ENCODE assay signal across 29 cellular contexts in the genomic region with DNA sequence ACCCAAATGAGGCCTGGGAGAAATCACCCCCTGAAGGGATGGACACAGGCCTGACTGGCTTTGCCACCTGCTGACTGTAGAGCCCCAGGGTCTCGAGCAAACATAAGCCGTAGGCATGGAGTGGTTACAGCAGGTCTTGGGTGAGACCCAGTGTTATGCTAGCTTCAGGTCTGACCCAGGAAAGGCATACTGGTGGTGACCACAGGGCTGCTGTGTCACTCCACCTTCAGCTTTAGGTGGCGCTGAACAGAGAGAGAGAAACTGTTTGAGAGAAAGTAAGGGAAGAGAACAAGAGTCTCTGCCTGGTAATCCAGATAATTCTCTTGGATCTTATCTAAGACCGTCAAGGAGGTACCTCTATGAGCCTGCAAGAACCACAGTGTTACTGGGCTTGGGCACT.
"Had no signal": no experiment of that assay in that cellular context is flagged by ENCODE, and none has a peak within 500 bp of the region (broad histone marks: within the 10 kb centered on the region; RNA-seq: fewer than 3 reads in every experiment).

No MANE protein-coding gene starts in this region.

- DNase-seq: activated CD4-positive, alpha-beta T cell treated with anti-CD3 and anti-CD28 coated beads for 1 hour; activated CD4-positive, alpha-beta T cell treated with anti-CD3 and anti-CD28 coated beads for 4 hours; activated CD4-positive, alpha-beta T cell treated with anti-CD3 and anti-CD28 coated beads, Interleukin-2, amount 50 U/mL, for 1 hour; activated CD4-positive, alpha-beta T cell treated with anti-CD3 and anti-CD28 coated beads, Interleukin-2, amount 50 U/mL, for 48 hours; activated CD8-positive, alpha-beta memory T cell treated with anti-CD3 and anti-CD28 coated beads for 24 hours; activated CD8-positive, alpha-beta T cell treated with anti-CD3 and anti-CD28 coated beads for 36 hours; activated effector memory CD4-positive, alpha-beta T cell treated with Interleukin-2 at 50 U/mL for 16 hours; activated gamma-delta T cell treated with Interleukin-2 at 50 U/mL for 16 hours; activated naive CD4-positive, alpha-beta T cell treated with anti-CD3 and anti-CD28 coated beads, Interleukin-2, amount 50 U/mL, for 16 hours; activated naive CD4-positive, alpha-beta T cell treated with Interleukin-2 at 50 U/mL for 16 hours; activated T-cell treated with anti-CD3 and anti-CD28 coated beads, Interleukin-2, amount 50 U/mL, for 4 hours; amniotic stem cell; anterior cingulate cortex; brain microvascular endothelial cell; caudate nucleus; cortex of kidney; effector CD4-positive, alpha-beta T cell; effector memory CD8-positive, alpha-beta T cell; esophagus squamous epithelium; foreskin melanocyte; heart right ventricle; T-helper 1 cell; T-helper 17 cell; T1000 had no signal

- H3K36me3 Mint-ChIP-seq: activated naive CD8-positive, alpha-beta T cell had no signal

- H3K27me3 Mint-ChIP-seq: activated CD8-positive, alpha-beta T cell treated with anti-CD3 and anti-CD28 coated beads for 36 hours; activated naive CD8-positive, alpha-beta T cell; activated T-helper 17 cell treated with anti-CD3 and anti-CD28 coated beads, Interleukin-2, amount 50 U/mL, for 72 hours; effector memory CD8-positive, alpha-beta T cell; T-helper 17 cell had no signal

- H3K36me3 ChIP-seq: brain microvascular endothelial cell, esophagus squamous epithelium, gastroesophageal sphincter, heart right ventricle had no signal

- H3K4me1 ChIP-seq: esophagus squamous epithelium, gastroesophageal sphincter, heart right ventricle had no signal

- H3K27ac Mint-ChIP-seq: activated CD8-positive, alpha-beta T cell treated with anti-CD3 and anti-CD28 coated beads for 36 hours; activated naive CD8-positive, alpha-beta T cell; activated T-helper 17 cell treated with anti-CD3 and anti-CD28 coated beads, Interleukin-2, amount 50 U/mL, for 72 hours; effector memory CD8-positive, alpha-beta T cell; T-helper 17 cell; T-helper 2 cell treated with Interferon-gamma antibody and Interleukin-4, amounts not matched to agents 5 μg/mL and 100 μg/mL, for 36 hours had no signal

- H3K27me3 ChIP-seq: brain microvascular endothelial cell, gastroesophageal sphincter, heart right ventricle had no signal

- H3K9me3 ChIP-seq: esophagus squamous epithelium, gastroesophageal sphincter had no signal

- H3K4me3 Mint-ChIP-seq: activated CD8-positive, alpha-beta T cell treated with anti-CD3 and anti-CD28 coated beads for 36 hours; activated naive CD8-positive, alpha-beta T cell; activated T-cell treated with anti-CD3 and anti-CD28 coated beads, Interleukin-2, amount 50 U/mL, for 4 hours; activated T-helper 17 cell treated with anti-CD3 and anti-CD28 coated beads, Interleukin-2, amount 50 U/mL, for 72 hours; effector memory CD8-positive, alpha-beta T cell; T-helper 17 cell; T-helper 2 cell treated with Interferon-gamma antibody and Interleukin-4, amounts not matched to agents 5 μg/mL and 100 μg/mL, for 36 hours had no signal

- H3K27ac ChIP-seq: brain microvascular endothelial cell, epithelial cell of prostate, esophagus squamous epithelium, gastroesophageal sphincter, heart right ventricle had no signal

- ATAC-seq: activated CD8-positive, alpha-beta T cell treated with anti-CD3 and anti-CD28 coated beads for 36 hours; activated T-cell treated with anti-CD3 and anti-CD28 coated beads, Interleukin-2, amount 50 U/mL, for 4 hours; activated T-helper 17 cell treated with anti-CD3 and anti-CD28 coated beads, Interleukin-2, amount 50 U/mL, for 72 hours; effector memory CD8-positive, alpha-beta T cell; gastroesophageal sphincter; heart right ventricle; T-helper 17 cell had no signal

- H3K4me1 Mint-ChIP-seq: activated T-helper 17 cell treated with anti-CD3 and anti-CD28 coated beads, Interleukin-2, amount 50 U/mL, for 72 hours; T-helper 17 cell had no signal

- H3K4me3 ChIP-seq: esophagus squamous epithelium, gastroesophageal sphincter, heart right ventricle had no signal

- H3K9me3 Mint-ChIP-seq: activated T-cell treated with anti-CD3 and anti-CD28 coated beads, Interleukin-2, amount 50 U/mL, for 4 hours; activated T-helper 17 cell treated with anti-CD3 and anti-CD28 coated beads, Interleukin-2, amount 50 U/mL, for 72 hours; T-helper 2 cell treated with Interferon-gamma antibody and Interleukin-4, amounts not matched to agents 5 μg/mL and 100 μg/mL, for 36 hours had no signal
